25 cellular contexts compared by ENCODE assay signal in the genomic region with DNA sequence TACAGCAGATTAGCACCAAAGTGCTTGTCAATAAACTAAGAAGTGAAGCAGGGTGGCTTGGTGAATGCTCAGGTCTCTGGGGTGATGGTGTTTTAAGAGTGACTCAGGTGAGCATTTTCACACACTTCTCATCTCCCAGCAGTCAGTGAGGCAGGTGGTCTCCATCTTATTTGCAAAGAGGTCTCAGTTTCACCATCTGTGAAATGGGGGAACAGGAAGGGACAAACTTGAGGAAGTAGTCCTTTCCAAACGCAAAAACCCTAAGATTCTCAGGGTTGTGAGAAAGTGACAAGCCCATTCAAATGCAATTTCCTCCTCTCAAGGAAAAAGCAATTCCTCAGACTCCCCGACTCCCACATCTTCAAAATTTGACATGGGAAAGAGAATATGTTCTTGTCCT. TPM values are rescaled to one million over a fixed set of nuclear protein-coding genes. Genes with fewer than 3 reads are reported as not detected.
"Had no signal": no experiment of that assay in that cellular context is flagged by ENCODE, and none has a peak within 500 bp of the region (broad histone marks: within the 10 kb centered on the region; RNA-seq: fewer than 3 reads in every experiment).

No MANE protein-coding gene starts in this region.

- H3K9me3 ChIP-seq: colonic mucosa, esophagus muscularis mucosa, gastroesophageal sphincter, heart left ventricle, left lung, lower lobe of right lung, mucosa of descending colon had no signal

- H3K4me2 ChIP-seq: hepatocyte had no signal

- H3K4me3 Mint-ChIP-seq: dendritic cell treated with granulocyte-macrophage colony-stimulating factor and Interleukin-4, amounts not matched to agents 40 ng/mL and 50 ng/mL, for 4 days; effector memory CD8-positive, alpha-beta T cell; mesothelial cell of epicardium; naive B cell had no signal

- H3K27me3 ChIP-seq: colonic mucosa, foreskin keratinocyte, left lung had no signal

- H3K4me3 ChIP-seq: colonic mucosa, esophagus muscularis mucosa, gastroesophageal sphincter, heart left ventricle, hepatocyte, left lung, lower lobe of right lung, mucosa of descending colon had no signal

- H2AFZ ChIP-seq: hepatocyte had no signal

- H3K4me1 ChIP-seq: colonic mucosa, foreskin keratinocyte had no signal

- DNase-seq: colonic mucosa; cortex of kidney; effector CD8-positive, alpha-beta T cell; effector memory CD8-positive, alpha-beta T cell; foreskin keratinocyte; heart left ventricle; hypothalamus; left cardiac atrium; left lung; left ventricle myocardium superior; lower lobe of right lung; mesenchymal stem cell; mucosa of descending colon; naive B cell had no signal

- H3K36me3 Mint-ChIP-seq: mesothelial cell of epicardium, naive B cell had no signal

- H3K27ac Mint-ChIP-seq: dendritic cell treated with granulocyte-macrophage colony-stimulating factor and Interleukin-4, amounts not matched to agents 40 ng/mL and 50 ng/mL, for 4 days; mesothelial cell of epicardium; naive B cell had no signal

- H3K27ac ChIP-seq: colonic mucosa, esophagus muscularis mucosa, foreskin keratinocyte, gastroesophageal sphincter, heart left ventricle, hepatocyte, left lung, lower lobe of right lung had no signal

- H3K79me2 ChIP-seq: hepatocyte had no signal

- H3K36me3 ChIP-seq: colonic mucosa, esophagus muscularis mucosa, gastroesophageal sphincter, left lung, lower lobe of right lung had no signal

- H3K4me1 Mint-ChIP-seq: mesothelial cell of epicardium had no signal

- H3K9me3 Mint-ChIP-seq: dendritic cell treated with granulocyte-macrophage colony-stimulating factor and Interleukin-4, amounts not matched to agents 40 ng/mL and 50 ng/mL, for 4 days; effector memory CD8-positive, alpha-beta T cell; mesothelial cell of epicardium had no signal

- FAIRE-seq: endothelial cell of umbilical vein, frontal cortex, islet of Langerhans, keratinocyte had no signal

- ATAC-seq: effector memory CD8-positive, alpha-beta T cell; foreskin keratinocyte; gastroesophageal sphincter; heart left ventricle; left cardiac atrium; left lung; left ventricle myocardium superior; lower lobe of right lung; mucosa of descending colon had no signal

RNA-seq across cellular contexts. Expression of a gene that starts 54.1 kb away (rescaled TPM):
- total RNA-seq: endothelial cell of umbilical vein, fibroblast of lung, foreskin keratinocyte, lung microvascular endothelial cell had no signal
- polyA plus RNA-seq: foreskin keratinocyte, keratinocyte had no signal
